In genomic region chrX:17499512-17499911, GRCh38 we compare ENCODE assay signal across 28 cellular contexts.
"Had no signal": no experiment of that assay in that cellular context is flagged by ENCODE, and none has a peak within 500 bp of the region (broad histone marks: within the 10 kb centered on the region; RNA-seq: fewer than 3 reads in every experiment).

No MANE protein-coding gene starts in this region.

- H3K27ac Mint-ChIP-seq: activated CD8-positive, alpha-beta T cell treated with anti-CD3 and anti-CD28 coated beads, Interleukin-2, amount 10 ng/mL, durations not matched to agents 7 days and 5 days; activated naive CD4-positive, alpha-beta T cell treated with anti-CD3 and anti-CD28 coated beads, Interleukin-2, amount 50 U/mL, for 72 hours; activated T-cell treated with anti-CD3 and anti-CD28 coated beads, Interleukin-2, amount 50 U/mL, for 72 hours; stimulated activated memory B cell treated with anti-CD40 and anti-IgM and Interleukin-4, amounts not matched to agents 10 μg/mL and 1 μg/mL and 100 μg/mL, for 72 hours; stimulated activated naive CD8-positive, alpha-beta T cell treated with anti-CD3 and anti-CD28 coated beads, Interleukin-15, amount 100 ng/mL, for 72 hours; T-helper 17 cell had no signal

- H3K4me3 ChIP-seq: colonic mucosa, gastroesophageal sphincter, left lung, lower lobe of right lung, pancreas, right atrium auricular region, smooth muscle cell, upper lobe of left lung, vagina had no signal

- H3K4me1 Mint-ChIP-seq: stimulated activated memory B cell treated with anti-CD40 and anti-IgM and Interleukin-4, amounts not matched to agents 10 μg/mL and 1 μg/mL and 100 μg/mL, for 72 hours; stimulated activated naive CD8-positive, alpha-beta T cell treated with anti-CD3 and anti-CD28 coated beads, Interleukin-15, amount 100 ng/mL, for 72 hours; T-helper 17 cell had no signal

- H3K36me3 Mint-ChIP-seq: activated naive CD4-positive, alpha-beta T cell treated with anti-CD3 and anti-CD28 coated beads, Interleukin-2, amount 50 U/mL, for 72 hours; stimulated activated memory B cell treated with anti-CD40 and anti-IgM and Interleukin-4, amounts not matched to agents 10 μg/mL and 1 μg/mL and 100 μg/mL, for 72 hours had no signal

- H3K4me3 Mint-ChIP-seq: activated CD8-positive, alpha-beta T cell treated with anti-CD3 and anti-CD28 coated beads, Interleukin-2, amount 10 ng/mL, durations not matched to agents 7 days and 5 days; activated T-cell treated with anti-CD3 and anti-CD28 coated beads, Interleukin-2, amount 50 U/mL, for 72 hours; stimulated activated memory B cell treated with anti-CD40 and anti-IgM and Interleukin-4, amounts not matched to agents 10 μg/mL and 1 μg/mL and 100 μg/mL, for 72 hours; stimulated activated naive CD8-positive, alpha-beta T cell treated with anti-CD3 and anti-CD28 coated beads, Interleukin-15, amount 100 ng/mL, for 72 hours; T-helper 17 cell had no signal

- H3K4me1 ChIP-seq: colonic mucosa, left lung, lower lobe of right lung, right atrium auricular region had no signal

- H3K9me3 ChIP-seq: colonic mucosa, gastroesophageal sphincter, left lung, lower lobe of right lung, pancreas, right atrium auricular region, upper lobe of left lung, vagina had no signal

- H3K27ac ChIP-seq: colonic mucosa, gastroesophageal sphincter, left lung, lower lobe of right lung, pancreas, right atrium auricular region, upper lobe of left lung, vagina had no signal

- H3K9me3 Mint-ChIP-seq: activated naive CD4-positive, alpha-beta T cell treated with anti-CD3 and anti-CD28 coated beads, Interleukin-2, amount 50 U/mL, for 72 hours; activated T-cell treated with anti-CD3 and anti-CD28 coated beads, Interleukin-2, amount 50 U/mL, for 72 hours; stimulated activated memory B cell treated with anti-CD40 and anti-IgM and Interleukin-4, amounts not matched to agents 10 μg/mL and 1 μg/mL and 100 μg/mL, for 72 hours; stimulated activated naive CD8-positive, alpha-beta T cell treated with anti-CD3 and anti-CD28 coated beads, Interleukin-15, amount 100 ng/mL, for 72 hours had no signal

- H3K4me2 ChIP-seq: smooth muscle cell had no signal

- H3K27me3 ChIP-seq: colonic mucosa, gastroesophageal sphincter, left lung, pancreas, right atrium auricular region, upper lobe of left lung, vagina had no signal

- H3K27me3 Mint-ChIP-seq: stimulated activated memory B cell treated with anti-CD40 and anti-IgM and Interleukin-4, amounts not matched to agents 10 μg/mL and 1 μg/mL and 100 μg/mL, for 72 hours had no signal

- H3K36me3 ChIP-seq: colonic mucosa, gastroesophageal sphincter, left lung, lower lobe of right lung, pancreas, right atrium auricular region, upper lobe of left lung, vagina had no signal

- ATAC-seq: activated CD8-positive, alpha-beta T cell treated with anti-CD3 and anti-CD28 coated beads, Interleukin-2, amount 10 ng/mL, durations not matched to agents 7 days and 5 days; activated naive CD4-positive, alpha-beta T cell treated with anti-CD3 and anti-CD28 coated beads, Interleukin-2, amount 50 U/mL, for 72 hours; activated T-cell treated with anti-CD3 and anti-CD28 coated beads, Interleukin-2, amount 50 U/mL, for 72 hours; gastroesophageal sphincter; left lung; lower lobe of right lung; stimulated activated memory B cell treated with anti-CD40 and anti-IgM and Interleukin-4, amounts not matched to agents 10 μg/mL and 1 μg/mL and 100 μg/mL, for 72 hours; stimulated activated naive CD8-positive, alpha-beta T cell treated with anti-CD3 and anti-CD28 coated beads, Interleukin-15, amount 100 ng/mL, for 72 hours; T-helper 17 cell had no signal

- DNase-seq: activated CD4-positive, alpha-beta T cell treated with anti-CD3 and anti-CD28 coated beads for 1 hour; activated CD4-positive, alpha-beta T cell treated with anti-CD3 and anti-CD28 coated beads, Interleukin-2, amount 50 U/mL, for 1 hour; activated CD8-positive, alpha-beta T cell treated with anti-CD3 and anti-CD28 coated beads, Interleukin-2, amount 10 ng/mL, durations not matched to agents 7 days and 5 days; activated naive CD4-positive, alpha-beta T cell; activated T-cell treated with anti-CD3 and anti-CD28 coated beads for 4 hours; activated T-cell treated with anti-CD3 and anti-CD28 coated beads, Interleukin-2, amount 50 U/mL, for 72 hours; effector memory CD4-positive, alpha-beta T cell; erythroblast; hippocampal formation; left lung; lower lobe of right lung; mesenchymal stem cell; pancreas; stimulated activated CD4-positive, alpha-beta T cell treated with anti-CD3 and anti-CD28 coated beads, Interleukin-1b, Interleukin-23, amount 100 ng/mL, for 48 hours; stimulated activated CD4-positive, alpha-beta T cell treated with anti-CD3 and anti-CD28 coated beads, Interleukin-4, amount 100 ng/mL, for 4 hours; stimulated activated CD8-positive, alpha-beta memory T cell treated with anti-CD3 and anti-CD28 coated beads, Interleukin-4, amount 100 ng/mL, for 48 hours; stimulated activated naive CD8-positive, alpha-beta T cell treated with anti-CD3 and anti-CD28 coated beads, Interleukin-15, amount 100 ng/mL, for 72 hours; substantia nigra; T-helper 17 cell; T1000; upper lobe of left lung had no signal
